ENCODE assay signal across 9 cellular contexts in the genomic region with DNA sequence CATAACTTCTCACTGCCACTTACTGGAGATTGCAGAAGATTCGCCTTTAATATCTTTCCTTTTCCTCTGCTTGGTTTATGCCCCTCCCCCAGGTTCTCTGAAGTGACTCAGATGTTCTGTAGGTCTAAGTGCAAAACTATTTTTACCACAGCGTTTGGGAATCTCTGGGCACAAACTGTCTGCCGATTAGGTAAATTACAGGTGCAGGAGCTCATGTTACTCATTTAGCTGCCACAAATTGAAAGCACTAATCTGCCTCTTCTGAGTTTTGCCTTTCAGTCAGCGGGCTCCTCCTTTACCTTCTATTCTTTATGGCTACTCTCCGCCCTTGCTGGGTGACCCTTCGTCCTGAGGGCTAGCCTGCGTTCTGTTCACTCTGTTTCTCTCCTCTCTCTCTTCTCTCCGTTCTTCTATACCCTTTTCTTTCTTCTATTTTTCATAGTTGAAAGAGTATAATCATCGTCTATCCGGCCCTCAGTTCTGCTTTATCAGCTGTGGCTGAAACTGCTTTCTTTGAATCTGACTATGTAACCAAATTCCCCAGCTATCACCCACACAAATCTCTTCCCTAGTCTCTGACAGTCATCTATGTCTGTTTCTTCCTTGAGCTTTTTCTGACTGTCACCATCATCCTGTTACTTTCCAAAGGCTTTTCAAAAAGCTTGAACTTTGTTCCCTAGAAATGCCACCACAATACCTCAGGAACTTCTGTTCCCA. TPM values are rescaled to one million over a fixed set of nuclear protein-coding genes. Genes with fewer than 3 reads are reported as not detected.
DNase-seq lines count a peak whose midpoint lies in the region; ATAC-seq, FAIRE-seq and TF ChIP-seq lines count a peak whose summit lies in the region.
"Had no signal": no experiment of that assay in that cellular context is flagged by ENCODE, and none has a peak within 500 bp of the region (broad histone marks: within the 10 kb centered on the region; RNA-seq: fewer than 3 reads in every experiment).

No MANE protein-coding gene starts in this region.

- no peaks in the 10 kb centered on the region for H3K9me3 Mint-ChIP-seq in CD4-positive, alpha-beta T cell
- H3K9me3 Mint-ChIP-seq: neural crest cell had no signal

- H3K4me1 ChIP-seq in OCI-LY3 (ENCODE audit: low read length) (peaks cover 15% of the 10 kb centered on the region), kidney (ENCODE audit: control insufficient read depth in 1 of 2, insufficient read depth in 1 of 2, low read depth in 1 of 2, low read length in 2 of 2) (no peaks in the 10 kb centered on the region)

- H3K27me3 Mint-ChIP-seq in CD4-positive, alpha-beta T cell = peaks cover 20% of the 10 kb centered on the region

- peak overlapping the region; percentile 83 for H3K4me2 ChIP-seq in OCI-LY3 (ENCODE audit: low read length)

- CTCF ChIA-PET in CD4-positive, alpha-beta T cell (lab: Charles Lee) = no interaction called here

- POLR2A ChIA-PET in CD4-positive, alpha-beta T cell (lab: Charles Lee) = no interaction called here

- ATAC-seq in GM19025 (IDR thresholded peaks at IDR 0.05; ENCODE audit: low read depth, unreplicated experiment) (peak; percentile 81), HG03025 (IDR thresholded peaks at IDR 0.05; ENCODE audit: low FRiP score, unreplicated experiment) (peak; percentile 91)
- no peak for ATAC-seq in CD4-positive, alpha-beta T cell (ENCODE audit: poor library complexity)

- H3K27ac Mint-ChIP-seq in CD4-positive, alpha-beta T cell = no peak overlapping the region

- H3K9ac ChIP-seq in OCI-LY3 (ENCODE audit: low read length) = peak overlapping the region; percentile 44
- H3K9ac ChIP-seq in kidney (ENCODE audit: low read length in 2 of 2) = peak overlapping the region in 1 of 2 donors; percentile 15

- no peaks in the 10 kb centered on the region for H3K79me2 ChIP-seq in OCI-LY3 (ENCODE audit: low read length)

- H3K4me3 ChIP-seq in OCI-LY3 (ENCODE audit: low read length) (peak overlapping the region; percentile 77), kidney (ENCODE audit: low read length in 2 of 2) (peak overlapping the region; percentile 39 to 47)

- peak; percentile 3 for FAIRE-seq in kidney (lab: Jason Lieb, UNC)

- no peaks in the 10 kb centered on the region for H3K27me3 ChIP-seq in OCI-LY3 (ENCODE audit: low read depth, low read length)
- H3K27me3 ChIP-seq in CD4-positive, alpha-beta T cell (ENCODE audit: control insufficient read depth, insufficient read depth, low read length) = peaks cover 9% of the 10 kb centered on the region

- no peak for TF ChIP-seq CTCF in OCI-LY3 (IDR thresholded peaks at IDR 0.05; ENCODE audit: low read depth, low read length)
- TF ChIP-seq CTCF in kidney (IDR thresholded peaks at IDR 0.05; ENCODE audit: borderline replicate concordance, extremely low read depth, insufficient read depth) = no peak
- TF ChIP-seq CTCF in CD4-positive, alpha-beta T cell (IDR thresholded peaks at IDR 0.05) = no peak

- H3K4me1 Mint-ChIP-seq in CD4-positive, alpha-beta T cell (ENCODE audit: low read depth) = no peaks in the 10 kb centered on the region

- H3K9me3 ChIP-seq in OCI-LY3 (ENCODE audit: insufficient read depth, low read length) (no peaks in the 10 kb centered on the region), kidney (ENCODE audit: control insufficient read depth in 1 of 2, low read length in 2 of 2) (no peaks in the 10 kb centered on the region)
- no peaks in the 10 kb centered on the region for H3K9me3 ChIP-seq in CD4-positive, alpha-beta T cell (ENCODE audit: control insufficient read depth, low read length)

- peak overlapping the region; percentile 43 for H2AFZ ChIP-seq in OCI-LY3 (ENCODE audit: low read depth, low read length)

- no peaks in the 10 kb centered on the region for H4K20me1 ChIP-seq in OCI-LY3 (ENCODE audit: insufficient read depth, low read length)

- H3K36me3 ChIP-seq in OCI-LY3 (replicated peaks; ENCODE audit: low read depth, low read length) (no peaks in the 10 kb centered on the region), kidney (ENCODE audit: control insufficient read depth in 1 of 2, insufficient read depth in 2 of 2, low read length in 2 of 2) (no peaks in the 10 kb centered on the region)

- no peak for DNase-seq in kidney
- DNase-seq in pons (ENCODE audit: low spot score) = no peak
- DNase-seq in activated T-cell treated with anti-CD3 and anti-CD28 coated beads, Interleukin-2, amount 50 U/mL, for 1 hour = no peak
- DNase-seq in stimulated activated CD4-positive, alpha-beta T cell treated with anti-CD3 and anti-CD28 coated beads, Interleukin-15, amount 100 ng/mL, for 24 hours = no peak
- DNase-seq in CD4-positive, alpha-beta T cell = no peak

- H3K36me3 Mint-ChIP-seq in CD4-positive, alpha-beta T cell (ENCODE audit: low read depth) = no peaks in the 10 kb centered on the region

- intact Hi-C loops in kidney (cut with DNase I) = no loop called here
- intact Hi-C loops in CD4-positive, alpha-beta T cell (cut with DNase I, micrococcal nuclease) = no loop called here

- no peak overlapping the region for H3K4me3 Mint-ChIP-seq in CD4-positive, alpha-beta T cell
- H3K4me3 Mint-ChIP-seq: neural crest cell had no signal

- peak overlapping the region; percentile 69 for H3K27ac ChIP-seq in OCI-LY3 (ENCODE audit: low read length)
- H3K27ac ChIP-seq in kidney (ENCODE audit: low read depth in 2 of 2, low read length in 2 of 2) = peak overlapping the region; percentile 30 to 63
- no peak overlapping the region for H3K27ac ChIP-seq in CD4-positive, alpha-beta T cell (ENCODE audit: low read depth, low read length)

RNA-seq across cellular contexts. Expression of gene MYF6, which starts 4.4 kb away (rescaled TPM):
- total RNA-seq in kidney = not detected
- polyA plus RNA-seq in kidney (ENCODE audit: insufficient read depth, low read depth, low replicate concordance) = not detected
- total RNA-seq in CD4-positive, alpha-beta T cell = not detected
- total RNA-seq: neural crest cell had no signal

RNA-seq across cellular contexts. Expression of gene MYF5, which starts 13.7 kb away (rescaled TPM):
- not detected for total RNA-seq in kidney
- polyA plus RNA-seq in kidney (ENCODE audit: insufficient read depth, low read depth, low replicate concordance) = not detected
- not detected for total RNA-seq in CD4-positive, alpha-beta T cell
- total RNA-seq: neural crest cell had no signal
